ENCODE assay signal across 16 cellular contexts in the genomic region with DNA sequence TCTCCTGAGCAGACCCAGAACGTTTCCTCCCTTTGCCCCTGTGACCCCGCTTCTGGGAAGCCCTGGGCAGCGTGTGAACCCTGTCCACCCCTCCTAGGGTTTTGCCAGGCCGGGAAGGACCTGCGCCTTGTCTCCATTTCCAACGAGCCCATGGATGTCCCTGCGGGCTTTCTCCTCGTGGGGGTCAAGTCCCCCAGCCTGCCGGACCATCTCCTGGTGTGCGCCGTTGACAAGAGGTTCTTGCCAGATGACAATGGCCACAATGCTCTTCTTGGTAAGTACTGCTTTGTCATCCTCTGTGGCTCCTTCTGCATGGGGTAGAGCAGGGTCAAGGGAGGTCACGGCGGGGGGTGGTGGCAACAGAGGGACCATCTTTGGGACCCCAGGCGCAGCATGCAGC. TPM values are rescaled to one million over a fixed set of nuclear protein-coding genes. Genes with fewer than 3 reads are reported as not detected.
"Had no signal": no experiment of that assay in that cellular context is flagged by ENCODE, and none has a peak within 500 bp of the region (broad histone marks: within the 10 kb centered on the region; RNA-seq: fewer than 3 reads in every experiment).

No MANE protein-coding gene starts in this region.

- H3K4me1 Mint-ChIP-seq: immature natural killer cell; stimulated activated memory B cell treated with anti-CD40 and anti-IgM and Interleukin-4, amounts not matched to agents 10 μg/mL and 1 μg/mL and 100 μg/mL, for 72 hours had no signal

- H3K27me3 Mint-ChIP-seq: stimulated activated naive CD8-positive, alpha-beta T cell treated with anti-CD3 and anti-CD28 coated beads, Interleukin-15, Interleukin-2, amounts not matched to agents 100 ng/mL and 50 ng/mL, for 24 hours had no signal

- H3K27ac Mint-ChIP-seq: immature natural killer cell; natural killer cell treated with Interleukin-12 subunit alpha and Interleukin-12 subunit beta and Interleukin-15 and Interleukin-18, amount 100 ng/mL, for 72 hours; stimulated activated memory B cell treated with anti-CD40 and anti-IgM and Interleukin-4, amounts not matched to agents 10 μg/mL and 1 μg/mL and 100 μg/mL, for 72 hours; stimulated activated naive CD8-positive, alpha-beta T cell treated with anti-CD3 and anti-CD28 coated beads, Interleukin-15, Interleukin-2, amounts not matched to agents 100 ng/mL and 50 ng/mL, for 24 hours had no signal

- H3K36me3 ChIP-seq: left ventricle myocardium inferior, right atrium auricular region, transverse colon had no signal

- H3K9me3 ChIP-seq: left ventricle myocardium inferior, right atrium auricular region, testis, transverse colon had no signal

- H3K4me3 ChIP-seq: left ventricle myocardium inferior, right atrium auricular region, testis, transverse colon had no signal

- H3K36me3 Mint-ChIP-seq: immature natural killer cell; mesothelial cell of epicardium; natural killer cell treated with Interleukin-12 subunit alpha and Interleukin-12 subunit beta and Interleukin-15 and Interleukin-18, amount 100 ng/mL, for 72 hours; stimulated activated memory B cell treated with anti-CD40 and anti-IgM and Interleukin-4, amounts not matched to agents 10 μg/mL and 1 μg/mL and 100 μg/mL, for 72 hours had no signal

- H3K9me3 Mint-ChIP-seq: immature natural killer cell; mesothelial cell of epicardium; natural killer cell treated with Interleukin-12 subunit alpha and Interleukin-12 subunit beta and Interleukin-15 and Interleukin-18, amount 100 ng/mL, for 72 hours; stimulated activated memory B cell treated with anti-CD40 and anti-IgM and Interleukin-4, amounts not matched to agents 10 μg/mL and 1 μg/mL and 100 μg/mL, for 72 hours; stimulated activated naive CD8-positive, alpha-beta T cell treated with anti-CD3 and anti-CD28 coated beads, Interleukin-15, Interleukin-2, amounts not matched to agents 100 ng/mL and 50 ng/mL, for 24 hours had no signal

- H3K4me3 Mint-ChIP-seq: immature natural killer cell; mesothelial cell of epicardium; natural killer cell treated with Interleukin-12 subunit alpha and Interleukin-12 subunit beta and Interleukin-15 and Interleukin-18, amount 100 ng/mL, for 72 hours; stimulated activated memory B cell treated with anti-CD40 and anti-IgM and Interleukin-4, amounts not matched to agents 10 μg/mL and 1 μg/mL and 100 μg/mL, for 72 hours; stimulated activated naive CD8-positive, alpha-beta T cell treated with anti-CD3 and anti-CD28 coated beads, Interleukin-15, Interleukin-2, amounts not matched to agents 100 ng/mL and 50 ng/mL, for 24 hours had no signal

- ATAC-seq: foreskin keratinocyte; left cardiac atrium; natural killer cell treated with Interleukin-12 subunit alpha and Interleukin-12 subunit beta and Interleukin-15 and Interleukin-18, amount 100 ng/mL, for 72 hours; stimulated activated memory B cell treated with anti-CD40 and anti-IgM and Interleukin-4, amounts not matched to agents 10 μg/mL and 1 μg/mL and 100 μg/mL, for 72 hours had no signal

- H3K4me1 ChIP-seq: foreskin keratinocyte, left ventricle myocardium inferior, right atrium auricular region, transverse colon had no signal

- DNase-seq: dermis blood vessel endothelial cell; erythroblast; foreskin keratinocyte; immature natural killer cell; left cardiac atrium; left ventricle myocardium inferior; stimulated activated CD4-positive, alpha-beta T cell treated with anti-CD3 and anti-CD28 coated beads, Interleukin-15, amount 100 ng/mL, for 24 hours; stimulated activated CD4-positive, alpha-beta T cell treated with anti-CD3 and anti-CD28 coated beads, Interleukin-1b, Interleukin-23, amount 100 ng/mL, for 48 hours; stimulated activated CD4-positive, alpha-beta T cell treated with anti-CD3 and anti-CD28 coated beads, Interleukin-4, amount 100 ng/mL, for 24 hours; testis; transverse colon had no signal

- H3K27me3 ChIP-seq: right atrium auricular region, testis, transverse colon had no signal

- H3K27ac ChIP-seq: foreskin keratinocyte, left ventricle myocardium inferior, right atrium auricular region, testis, transverse colon had no signal

RNA-seq across cellular contexts. Expression of gene GREB1, which starts 32.5 kb away (rescaled TPM):
- polyA plus RNA-seq: foreskin keratinocyte had no signal
